25 cellular contexts compared by ENCODE assay signal in the genomic region with DNA sequence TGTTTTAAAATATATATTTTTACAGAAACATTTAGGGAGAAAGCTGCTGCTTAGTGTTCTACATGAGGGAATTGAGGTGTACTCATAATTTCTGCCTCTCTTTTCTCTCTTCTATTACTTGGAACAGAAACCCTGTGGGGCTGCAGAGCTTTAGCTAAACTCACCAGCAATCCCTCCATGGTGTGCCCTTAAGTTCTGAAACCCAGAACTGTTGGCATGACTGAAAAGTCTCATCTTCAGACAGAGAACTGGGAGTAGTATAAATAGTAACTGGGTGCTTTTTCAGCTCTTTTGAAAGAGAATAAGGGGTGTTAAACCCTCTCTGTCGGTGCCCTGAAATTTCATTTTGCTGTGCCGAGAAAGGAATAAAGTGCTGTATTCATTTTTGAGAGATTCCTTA.
DNase-seq lines count a peak whose midpoint lies in the region; ATAC-seq, FAIRE-seq and TF ChIP-seq lines count a peak whose summit lies in the region.
"Had no signal": no experiment of that assay in that cellular context is flagged by ENCODE, and none has a peak within 500 bp of the region (broad histone marks: within the 10 kb centered on the region; RNA-seq: fewer than 3 reads in every experiment).

No MANE protein-coding gene starts in this region.

- peaks cover 7% of the 10 kb centered on the region for H3K79me2 ChIP-seq in ACC112 (ENCODE audit: control insufficient read depth, insufficient read depth, low read length, unreplicated experiment)
- H3K79me2 ChIP-seq in KMS-11 (ENCODE audit: insufficient read depth, low read depth): no peaks in the 10 kb centered on the region
- H3K79me2 ChIP-seq in fibroblast of lung (ENCODE audit: control insufficient read depth, insufficient read depth, low read length): no peaks in the 10 kb centered on the region
- H3K79me2 ChIP-seq in HepG2 (ENCODE audit: insufficient read depth, low read length): no peaks in the 10 kb centered on the region

- TF ChIP-seq CTCF in KMS-11 (conservative IDR thresholded peaks at IDR 0.05; ENCODE audit: low read depth, low read length): no peak
- TF ChIP-seq CTCF in fibroblast of lung (conservative IDR thresholded peaks at IDR 0.05 in 1 of 2, IDR thresholded peaks at IDR 0.05 in 1 of 2; ENCODE audit: low read depth in 1 of 2, low read length in 2 of 2): no peak
- no peak for TF ChIP-seq CTCF in HepG2 (CRISPR knock-in tag; IDR thresholded peaks at IDR 0.05)
- TF ChIP-seq CTCF in GM10266 (IDR thresholded peaks at IDR 0.05; ENCODE audit: control insufficient read depth, insufficient read depth, low read depth, missing control alignments): no peak

- TF ChIP-seq EP300 in HepG2 (IDR thresholded peaks at IDR 0.05; ENCODE audit: low read depth in 2 of 2, low read length in 2 of 2) (no peak), HepG2 (CRISPR knock-in tag; IDR thresholded peaks at IDR 0.05; ENCODE audit: borderline replicate concordance) (no peak)

- H4K20me1 ChIP-seq in KMS-11 (ENCODE audit: insufficient read depth) (no peaks in the 10 kb centered on the region), fibroblast of lung (ENCODE audit: control insufficient read depth, extremely low read depth, insufficient read depth, low read length) (no peaks in the 10 kb centered on the region), HepG2 (ENCODE audit: insufficient read depth, low read length) (no peaks in the 10 kb centered on the region)

- H3K4me2 ChIP-seq in KMS-11 (peak overlapping the region; percentile 89), fibroblast of lung (ENCODE audit: extremely low read depth, insufficient read depth, low read length) (no peak overlapping the region), HepG2 (ENCODE audit: low read depth, low read length) (no peak overlapping the region)

- H2AFZ ChIP-seq in ACC112 (ENCODE audit: low read length, unreplicated experiment): no peak overlapping the region
- H2AFZ ChIP-seq in KMS-11 (ENCODE audit: low read depth): peak overlapping the region; percentile 66
- H2AFZ ChIP-seq in fibroblast of lung (ENCODE audit: low read length): no peak overlapping the region
- no peak overlapping the region for H2AFZ ChIP-seq in HepG2 (ENCODE audit: low read length)

- no peak for DNase-seq in fibroblast of lung (ENCODE audit: low read depth in 2 of 2)
- no peak for DNase-seq in HepG2 (ENCODE audit: low spot score)
- DNase-seq in D341Med (ENCODE audit: low spot score): no peak
- no peak for DNase-seq in left lobe of liver (ENCODE audit: low spot score)
- no peak for DNase-seq in GM10266 (ENCODE audit: extremely low spot score)
- DNase-seq: activated CD4-positive, alpha-beta memory T cell treated with anti-CD3 and anti-CD28 coated beads for 36 hours; activated naive CD8-positive, alpha-beta T cell treated with anti-CD3 and anti-CD28 coated beads, Interleukin-2, amount 50 U/mL, for 24 hours; body of pancreas; DMS79; heart right ventricle; left cardiac atrium; naive thymus-derived CD4-positive, alpha-beta T cell; NCI-H1436 treated with DMSO at 0.1 percent for 48 hours; Peyer's patch; SIG-M5; stimulated activated CD4-positive, alpha-beta T cell treated with anti-CD3 and anti-CD28 coated beads, Interleukin-4, amount 100 ng/mL, for 24 hours; stimulated activated naive CD4-positive, alpha-beta T cell treated with Interleukin-2 at 50 U/mL for 16 hours; testis; uterus had no signal

- BruUV-seq in HepG2 (replicated peaks; lab: Mats Ljungman, UMichigan): no TSS peak

- POLR2A ChIA-PET in HepG2 (lab: Yijun Ruan, JAX): no interaction called here

- in situ Hi-C loops in HepG2 (cut with HindIII; ENCODE audit: extremely low pct_ligation_motif_present, low pct_unique_long_range_greater_than_20kb): no loop called here

- TF ChIP-seq POLR2A in HepG2 (IDR thresholded peaks at IDR 0.05; ENCODE audit: insufficient read depth in 1 of 2, low read depth in 2 of 2, low read length in 2 of 2): no peak

- ATAC-seq in GM19463 (IDR thresholded peaks at IDR 0.05; ENCODE audit: unreplicated experiment): peak; percentile 60
- ATAC-seq in HepG2: no peak
- ATAC-seq in left lobe of liver: no peak
- ATAC-seq: activated naive CD8-positive, alpha-beta T cell treated with anti-CD3 and anti-CD28 coated beads, Interleukin-2, amount 50 U/mL, for 24 hours; body of pancreas; GM12878; heart right ventricle; left cardiac atrium; naive thymus-derived CD4-positive, alpha-beta T cell had no signal

- WGBS in HepG2 (ENCODE audit: low lambda C conversion rate): 54% methylated on average over 2 of the region's 2 CpGs

- no peak for TF ChIP-seq RAD21 in HepG2 (CRISPR knock-in tag; IDR thresholded peaks at IDR 0.05)

- no peaks in the 10 kb centered on the region for H3K9me3 ChIP-seq in fibroblast of lung (ENCODE audit: control insufficient read depth, insufficient read depth, low read depth, low read length)
- peaks cover 19% of the 10 kb centered on the region; the same call in 1 of the 2 replicates for H3K9me3 ChIP-seq in HepG2 (ENCODE audit: low read length)
- H3K9me3 ChIP-seq: body of pancreas, Peyer's patch, testis, uterus had no signal

- H3K36me3 ChIP-seq in ACC112 (ENCODE audit: insufficient read depth, low read length): no peaks in the 10 kb centered on the region; the same call in 1 of the 2 replicates
- no peaks in the 10 kb centered on the region for H3K36me3 ChIP-seq in KMS-11 (ENCODE audit: insufficient read depth)
- no peaks in the 10 kb centered on the region for H3K36me3 ChIP-seq in fibroblast of lung (ENCODE audit: control insufficient read depth, insufficient read depth, low read length)
- no peaks in the 10 kb centered on the region for H3K36me3 ChIP-seq in HepG2 (replicated peaks in 1 of 2; ENCODE audit: control insufficient read depth in 1 of 2, insufficient read depth in 2 of 2, low read length in 2 of 2)
- H3K36me3 ChIP-seq: heart right ventricle, Peyer's patch, uterus had no signal

- no peak for FAIRE-seq in HepG2 (lab: Jason Lieb, UNC)
- FAIRE-seq: A204.1, GM12878 had no signal

- H3K9ac ChIP-seq in KMS-11 (peak overlapping the region; percentile 47; the same call in 1 of the 2 replicates), fibroblast of lung (ENCODE audit: insufficient read depth, low read length) (peak overlapping the region; percentile 13), HepG2 (ENCODE audit: insufficient read depth, low read depth, low read length) (no peak overlapping the region)

- no peaks in the 10 kb centered on the region for H3K27me3 ChIP-seq in ACC112 (ENCODE audit: insufficient read depth, low read length)
- no peaks in the 10 kb centered on the region for H3K27me3 ChIP-seq in KMS-11 (ENCODE audit: insufficient read depth, low read depth)
- H3K27me3 ChIP-seq in fibroblast of lung (ENCODE audit: control insufficient read depth, insufficient read depth, low read length): no peaks in the 10 kb centered on the region
- H3K27me3 ChIP-seq in HepG2 (ENCODE audit: control insufficient read depth in 1 of 2, insufficient read depth in 2 of 2, low read length in 2 of 2): no peaks in the 10 kb centered on the region
- H3K27me3 ChIP-seq: body of pancreas, heart right ventricle, Peyer's patch, testis, uterus had no signal

- H3K4me1 ChIP-seq in ACC112 (ENCODE audit: control insufficient read depth, insufficient read depth, low read length, unreplicated experiment) (peaks cover 69% of the 10 kb centered on the region), KMS-11 (ENCODE audit: low read depth, poor library complexity, severe bottlenecking) (peaks cover 52% of the 10 kb centered on the region), fibroblast of lung (ENCODE audit: control insufficient read depth, extremely low read depth, insufficient read depth, low read length) (peaks cover 31% of the 10 kb centered on the region), HepG2 (ENCODE audit: insufficient read depth, low read length) (no peaks in the 10 kb centered on the region)
- H3K4me1 ChIP-seq: body of pancreas, Peyer's patch, uterus had no signal

- CTCF ChIA-PET in HepG2 (lab: Yijun Ruan, JAX; ENCODE audit: low intra/inter-chr PET ratio, low total read pairs): no interaction called here

- H3K27ac ChIP-seq in ACC112 (ENCODE audit: low read depth, low read length) (peak overlapping the region; percentile 100), KMS-11 (peak overlapping the region; percentile 76), fibroblast of lung (ENCODE audit: insufficient read depth, low read length) (peak overlapping the region; percentile 100), HepG2 (ENCODE audit: extremely low read length, insufficient read depth, low read length) (no peak overlapping the region)
- H3K27ac ChIP-seq: body of pancreas, epithelial cell of prostate, heart right ventricle, Peyer's patch, testis, uterus had no signal

- intact Hi-C loops in HepG2 (cut with micrococcal nuclease; ENCODE audit: unreplicated experiment): no loop called here

- no peak overlapping the region for H3K4me3 ChIP-seq in ACC112 (ENCODE audit: low read depth, low read length)
- H3K4me3 ChIP-seq in KMS-11 (IDR thresholded peaks at IDR 0.05; ENCODE audit: insufficient read depth, low read depth, low read length): no peak overlapping the region
- no peak overlapping the region for H3K4me3 ChIP-seq in fibroblast of lung (replicated peaks in 1 of 4; ENCODE audit: control extremely low read depth in 1 of 4, insufficient read depth in 1 of 4, low read depth in 3 of 4, low read length in 4 of 4)
- H3K4me3 ChIP-seq in HepG2 (replicated peaks in 1 of 3; ENCODE audit: insufficient read depth in 1 of 3, low read depth in 2 of 3, low read length in 3 of 3): no peak overlapping the region
- H3K4me3 ChIP-seq: body of pancreas, GM12878, heart right ventricle, Peyer's patch, testis, uterus had no signal
